In the genomic region with DNA sequence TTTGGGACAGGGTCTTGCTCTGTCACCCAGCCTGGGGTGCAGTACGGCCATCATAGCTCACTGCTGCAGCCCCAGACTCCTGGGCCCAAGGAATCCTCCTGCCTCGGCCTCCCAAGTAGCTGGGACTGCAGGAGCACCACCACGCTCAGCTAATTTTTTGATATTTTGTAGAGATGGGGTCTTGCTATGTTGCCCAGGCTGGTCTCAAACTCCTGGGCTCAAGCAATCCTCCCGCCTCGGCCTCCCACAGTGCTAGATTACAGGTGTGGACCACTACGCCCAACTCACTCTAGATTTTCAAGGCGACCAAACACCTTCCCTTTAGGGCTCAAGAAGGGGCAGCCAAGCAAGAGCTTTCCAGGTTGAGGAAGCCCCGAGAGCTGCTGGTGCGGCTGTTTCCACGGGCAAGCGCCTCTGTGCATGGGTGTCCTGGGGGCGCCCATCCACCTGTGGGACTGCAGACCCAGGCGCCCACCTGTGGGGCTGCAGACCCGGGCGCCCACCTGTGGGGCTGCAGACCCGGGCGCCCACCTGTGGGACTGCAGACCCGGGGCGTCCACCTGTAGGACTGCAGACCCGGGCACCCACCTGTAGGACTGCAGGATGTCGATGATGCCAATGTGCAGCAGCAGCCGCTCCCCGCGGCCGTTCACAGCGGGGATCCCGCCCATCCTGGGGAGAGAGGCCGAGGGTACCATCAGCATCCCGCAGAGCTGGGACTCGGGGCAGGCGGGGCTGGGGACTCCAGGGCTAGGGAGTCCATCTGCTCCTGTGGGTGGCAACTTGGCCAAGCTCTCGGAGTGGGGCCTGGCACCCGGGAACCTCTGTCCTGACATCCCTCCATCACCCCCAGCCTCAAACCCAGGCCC, we compare ENCODE assay signal across 10 cellular contexts. TPM values are rescaled to one million over a fixed set of nuclear protein-coding genes. Genes with fewer than 3 reads are reported as not detected.
"Had no signal": no experiment of that assay in that cellular context is flagged by ENCODE, and none has a peak within 500 bp of the region (broad histone marks: within the 10 kb centered on the region; RNA-seq: fewer than 3 reads in every experiment).

No MANE protein-coding gene starts in this region.

- H3K9ac ChIP-seq: GM23248 had no signal

- H3K9me3 ChIP-seq: HAP-1 had no signal

- H3K4me1 ChIP-seq: HAP-1 had no signal

- DNase-seq: GM23248, GOT3, H7, IMR-90, KBM-7 had no signal

- H2AFZ ChIP-seq: GM23248 had no signal

- H3K27ac ChIP-seq: GM23248, HL-60 had no signal

- H3K4me3 ChIP-seq: GM23248, HAP-1 had no signal

- ATAC-seq: HCT116 had no signal

RNA-seq across cellular contexts. Expression of a gene that starts 41.6 kb away (rescaled TPM):
- total RNA-seq: H4 had no signal

RNA-seq across cellular contexts. Expression of a gene that starts 59.9 kb away (rescaled TPM):
- total RNA-seq: GM23248, H4, HT1080, IMR-90 had no signal
- polyA plus RNA-seq: GM23248, IMR-90 had no signal
